ENCODE assay signal across 10 cellular contexts in the genomic region with DNA sequence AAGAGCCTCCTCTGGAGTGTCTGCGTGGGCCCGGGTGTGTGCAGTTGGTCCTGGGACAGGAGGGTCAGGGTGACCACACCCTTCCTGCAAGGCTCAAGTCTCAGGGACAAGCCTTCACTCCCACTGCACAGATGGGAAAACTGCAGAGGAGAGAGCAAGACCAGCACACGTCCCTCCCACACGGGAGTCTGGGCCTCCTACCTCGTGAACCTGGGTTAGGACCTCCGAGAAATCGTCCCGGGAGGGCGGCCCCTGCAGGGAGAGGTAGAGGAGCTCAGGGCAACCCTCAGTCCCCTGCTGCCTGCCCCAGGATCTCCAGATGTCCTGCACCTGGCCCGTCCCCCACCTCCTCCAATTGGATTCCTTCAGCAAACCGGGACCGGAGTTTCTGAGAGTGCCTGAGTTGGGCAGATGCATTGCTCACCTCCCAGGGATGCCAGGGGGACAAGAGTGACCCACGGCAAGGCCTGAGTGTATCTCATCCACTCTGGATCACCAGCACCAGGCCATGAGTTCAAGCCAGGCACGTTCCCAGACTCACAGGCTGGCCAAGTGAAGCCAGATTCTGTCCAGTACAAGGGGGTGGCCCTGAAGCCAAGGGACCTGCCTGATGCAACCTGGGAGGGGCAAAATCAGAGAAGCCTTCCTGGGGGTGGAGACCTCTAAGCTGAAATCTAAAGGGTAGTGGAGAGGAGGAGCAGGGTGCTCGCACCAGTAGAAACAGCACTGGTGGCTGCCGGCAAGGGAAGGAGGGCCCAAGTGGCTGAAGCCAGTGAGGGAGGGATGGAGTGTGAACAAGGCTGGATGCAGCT. TPM values are rescaled to one million over a fixed set of nuclear protein-coding genes. Genes with fewer than 3 reads are reported as not detected.
DNase-seq lines count a peak whose midpoint lies in the region; ATAC-seq, FAIRE-seq and TF ChIP-seq lines count a peak whose summit lies in the region.
"Had no signal": no experiment of that assay in that cellular context is flagged by ENCODE, and none has a peak within 500 bp of the region (broad histone marks: within the 10 kb centered on the region; RNA-seq: fewer than 3 reads in every experiment).

No MANE protein-coding gene starts in this region.

- no peak overlapping the region for H3K4me3 ChIP-seq in KMS-11 (IDR thresholded peaks at IDR 0.05; ENCODE audit: insufficient read depth, low read depth, low read length)
- H3K4me3 ChIP-seq in bronchial epithelial cell (ENCODE audit: low read depth, low read length): peak overlapping the region; percentile 70
- no peak overlapping the region for H3K4me3 ChIP-seq in MG63

- H3K36me3 ChIP-seq in KMS-11 (ENCODE audit: insufficient read depth): no peaks in the 10 kb centered on the region
- no peaks in the 10 kb centered on the region for H3K36me3 ChIP-seq in bronchial epithelial cell (ENCODE audit: control insufficient read depth, insufficient read depth, low read length)
- peaks cover 4% of the 10 kb centered on the region for H3K36me3 ChIP-seq in MG63
- H3K36me3 ChIP-seq: brain microvascular endothelial cell had no signal

- H3K27me3 ChIP-seq in KMS-11 (ENCODE audit: insufficient read depth, low read depth) (no peaks in the 10 kb centered on the region), bronchial epithelial cell (ENCODE audit: control insufficient read depth, insufficient read depth, low read length) (no peaks in the 10 kb centered on the region), MG63 (no peaks in the 10 kb centered on the region)
- H3K27me3 ChIP-seq: brain microvascular endothelial cell had no signal

- FAIRE-seq in bronchial epithelial cell (lab: Jason Lieb, UNC): no peak

- H3K27ac Mint-ChIP-seq in natural killer cell treated with Interleukin-12 subunit alpha and Interleukin-12 subunit beta and Interleukin-15 and Interleukin-18, amount 100 ng/mL, for 72 hours: no peak overlapping the region

- DNase-seq in EL: peak; percentile 32
- no peak for DNase-seq in bronchial epithelial cell (ENCODE audit: low read depth)
- no peak for DNase-seq in natural killer cell treated with Interleukin-12 subunit alpha and Interleukin-12 subunit beta and Interleukin-15 and Interleukin-18, amount 100 ng/mL, for 72 hours (ENCODE audit: low spot score)
- DNase-seq in MG63: no peak
- DNase-seq: brain microvascular endothelial cell, left ventricle myocardium superior, Right ventricle myocardium superior had no signal

- H3K27ac ChIP-seq in KMS-11: peak overlapping the region; percentile 83
- H3K27ac ChIP-seq: brain microvascular endothelial cell had no signal

- no peaks in the 10 kb centered on the region for H3K79me2 ChIP-seq in KMS-11 (ENCODE audit: insufficient read depth, low read depth)

- H3K4me1 ChIP-seq in KMS-11 (ENCODE audit: low read depth, poor library complexity, severe bottlenecking): peaks cover 53% of the 10 kb centered on the region

- TF ChIP-seq CTCF in KMS-11 (conservative IDR thresholded peaks at IDR 0.05; ENCODE audit: low read depth, low read length): no peak
- TF ChIP-seq CTCF in bronchial epithelial cell (IDR thresholded peaks at IDR 0.05; ENCODE audit: insufficient read depth, low read length, severe bottlenecking): no peak

- no peaks in the 10 kb centered on the region for H3K9me3 ChIP-seq in MG63

- no peaks in the 10 kb centered on the region for H3K9me3 Mint-ChIP-seq in natural killer cell treated with Interleukin-12 subunit alpha and Interleukin-12 subunit beta and Interleukin-15 and Interleukin-18, amount 100 ng/mL, for 72 hours

- peaks cover 15 to 17% of the 10 kb centered on the region in 2 donors for H3K27me3 Mint-ChIP-seq in natural killer cell treated with Interleukin-12 subunit alpha and Interleukin-12 subunit beta and Interleukin-15 and Interleukin-18, amount 100 ng/mL, for 72 hours

- no peak for ATAC-seq in natural killer cell treated with Interleukin-12 subunit alpha and Interleukin-12 subunit beta and Interleukin-15 and Interleukin-18, amount 100 ng/mL, for 72 hours
- ATAC-seq in HG03571 (IDR thresholded peaks at IDR 0.05; ENCODE audit: unreplicated experiment): no peak
- no peak for ATAC-seq in GM19351 (IDR thresholded peaks at IDR 0.05; ENCODE audit: unreplicated experiment)

- no peaks in the 10 kb centered on the region for H3K36me3 Mint-ChIP-seq in natural killer cell treated with Interleukin-12 subunit alpha and Interleukin-12 subunit beta and Interleukin-15 and Interleukin-18, amount 100 ng/mL, for 72 hours

- H3K4me1 Mint-ChIP-seq in natural killer cell treated with Interleukin-12 subunit alpha and Interleukin-12 subunit beta and Interleukin-15 and Interleukin-18, amount 100 ng/mL, for 72 hours (ENCODE audit: low read depth in 2 of 2): peaks cover 15 to 17% of the 10 kb centered on the region in 2 donors

- no peaks in the 10 kb centered on the region for H4K20me1 ChIP-seq in KMS-11 (ENCODE audit: insufficient read depth)

- peak overlapping the region; percentile 96 for H3K4me2 ChIP-seq in KMS-11

- peak overlapping the region; percentile 50 for H3K9ac ChIP-seq in KMS-11

- peak overlapping the region; percentile 15 for H3K4me3 Mint-ChIP-seq in natural killer cell treated with Interleukin-12 subunit alpha and Interleukin-12 subunit beta and Interleukin-15 and Interleukin-18, amount 100 ng/mL, for 72 hours

- peak overlapping the region; percentile 20; the same call in 1 of the 2 replicates for H2AFZ ChIP-seq in KMS-11 (ENCODE audit: low read depth)

RNA-seq across cellular contexts. Expression of gene PIP5KL1, which starts 2.1 kb away (rescaled TPM):
- 2.1 and 5.1 TPM in 2 replicates for total RNA-seq in bronchial epithelial cell
- total RNA-seq in natural killer cell treated with Interleukin-12 subunit alpha and Interleukin-12 subunit beta and Interleukin-15 and Interleukin-18, amount 100 ng/mL, for 72 hours: 1 to 10 TPM; 2.7 to 3.7 TPM
- total RNA-seq in MG63 (2014; rRNA removed; shearing (Covaris generic); ENCODE audit: low replicate concordance): 0.13 TPM in 1 of 2 replicates, not detected in the other
- total RNA-seq: left ventricle myocardium superior had no signal

RNA-seq across cellular contexts. Expression of gene DPM2, which starts 9.2 kb away (rescaled TPM):
- total RNA-seq in bronchial epithelial cell: 11.8 and 17.4 TPM in 2 replicates
- total RNA-seq in natural killer cell treated with Interleukin-12 subunit alpha and Interleukin-12 subunit beta and Interleukin-15 and Interleukin-18, amount 100 ng/mL, for 72 hours: 10 to 100 TPM; 47.9 to 74.4 TPM
- 23.3 and 38.9 TPM in 2 replicates for total RNA-seq in MG63 (2014; rRNA removed; shearing (Covaris generic); ENCODE audit: low replicate concordance)

RNA-seq across cellular contexts. Expression of gene ST6GALNAC4, which starts 11.6 kb away (rescaled TPM):
- total RNA-seq in bronchial epithelial cell: 21.3 and 21.8 TPM in 2 replicates
- 10 to 100 TPM; 17.5 to 44.5 TPM for total RNA-seq in natural killer cell treated with Interleukin-12 subunit alpha and Interleukin-12 subunit beta and Interleukin-15 and Interleukin-18, amount 100 ng/mL, for 72 hours
- 4.7 and 26.9 TPM in 2 replicates for total RNA-seq in MG63 (2014; rRNA removed; shearing (Covaris generic); ENCODE audit: low replicate concordance)

RNA-seq across cellular contexts. Expression of gene ST6GALNAC6, which starts 29.0 kb away (rescaled TPM):
- 18.2 and 18.4 TPM in 2 replicates for total RNA-seq in bronchial epithelial cell
- total RNA-seq in natural killer cell treated with Interleukin-12 subunit alpha and Interleukin-12 subunit beta and Interleukin-15 and Interleukin-18, amount 100 ng/mL, for 72 hours: 10 to 100 TPM; 53.4 to 67.2 TPM
- 40.5 and 47.3 TPM in 2 replicates for total RNA-seq in MG63 (2014; rRNA removed; shearing (Covaris generic); ENCODE audit: low replicate concordance)

RNA-seq across cellular contexts. Expression of gene AK1, which starts 51.0 kb away (rescaled TPM):
- total RNA-seq in bronchial epithelial cell: 19.0 and 54.0 TPM in 2 replicates
- total RNA-seq in natural killer cell treated with Interleukin-12 subunit alpha and Interleukin-12 subunit beta and Interleukin-15 and Interleukin-18, amount 100 ng/mL, for 72 hours: 10 to 100 TPM; 11.5 to 13.0 TPM
- total RNA-seq in MG63 (2014; rRNA removed; shearing (Covaris generic); ENCODE audit: low replicate concordance): 36.6 and 69.0 TPM in 2 replicates
